1 cellular context compared by ENCODE assay signal in the genomic region with DNA sequence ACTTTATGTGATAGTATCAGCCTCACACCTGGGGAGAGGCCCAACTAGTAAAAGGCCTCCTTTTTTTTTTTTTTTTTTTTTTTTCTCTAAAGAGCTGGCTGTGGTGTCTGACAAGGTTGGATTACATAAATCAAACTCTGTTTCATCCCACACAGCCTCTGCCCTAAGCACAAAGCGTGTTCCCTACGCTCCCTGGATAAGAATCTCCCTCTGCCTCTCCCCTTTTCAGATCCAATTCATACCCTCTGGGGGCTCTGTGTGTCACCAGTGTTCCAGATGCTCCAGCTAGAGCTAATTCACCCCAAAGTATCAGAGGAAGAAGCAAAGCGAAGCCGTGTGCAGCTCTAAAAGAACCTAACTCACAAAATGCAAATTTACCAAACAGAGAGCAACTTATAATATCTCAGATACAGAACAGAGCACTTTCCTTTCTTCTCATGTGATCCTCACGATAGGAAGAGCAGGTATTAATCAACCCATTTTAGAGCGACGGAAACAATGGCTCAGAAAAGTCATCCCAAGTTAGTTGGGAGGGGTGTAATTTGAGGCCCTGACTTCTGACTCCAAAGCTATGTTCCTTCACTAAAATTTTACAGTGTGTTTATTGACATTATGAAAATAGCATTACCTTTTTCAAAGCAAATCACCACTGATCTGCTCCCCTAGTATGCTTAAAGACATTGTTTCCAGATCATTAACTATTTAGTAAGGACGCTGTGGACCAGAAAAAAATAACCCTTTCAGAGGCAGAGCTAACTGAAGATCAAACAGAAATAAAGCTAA.
TF ChIP-seq lines count a peak whose summit lies in the region.

No MANE protein-coding gene starts in this region.

TF ChIP-seq in GM12878, 131 proteins besides CTCF, POLR2A, EP300 and RAD21 (continues in another document):
- TF ChIP-seq NFXL1 (IDR thresholded peaks at IDR 0.05; ENCODE audit: borderline replicate concordance) (no peak), RB1 (IDR thresholded peaks at IDR 0.05; ENCODE audit: borderline replicate concordance) (no peak), SMAD5 (IDR thresholded peaks at IDR 0.05; ENCODE audit: low read depth) (peak; percentile 71), MTA3 (IDR thresholded peaks at IDR 0.05; ENCODE audit: borderline replicate concordance, low read length) (no peak), LARP7 (IDR thresholded peaks at IDR 0.05) (no peak), SRF (IDR thresholded peaks at IDR 0.05; ENCODE audit: low read depth in 2 of 2, low read length in 2 of 2) (no peak), TARDBP (IDR thresholded peaks at IDR 0.05; ENCODE audit: borderline replicate concordance) (no peak), BHLHE40 (IDR thresholded peaks at IDR 0.05; ENCODE audit: borderline replicate concordance in 1 of 2, low read depth in 2 of 2, low read length in 1 of 2) (0 out of 4 replicates have a peak, but pooled peaks of 1 of the 2 experiments have one; percentile 42), KLF5 (IDR thresholded peaks at IDR 0.05; ENCODE audit: partially characterized antibody) (no peak), PML (IDR thresholded peaks at IDR 0.05; ENCODE audit: low read length) (no peak), MEF2A (IDR thresholded peaks at IDR 0.05; ENCODE audit: insufficient read depth, low read depth, low read length) (0 out of 2 replicates have a peak, but pooled peaks have one; percentile 4), CBFB (IDR thresholded peaks at IDR 0.05; ENCODE audit: low read depth) (0 out of 2 replicates have a peak, but pooled peaks have one; percentile 16), HDAC6 (IDR thresholded peaks at IDR 0.05; ENCODE audit: unreplicated experiment) (no peak), SP1 (IDR thresholded peaks at IDR 0.05; ENCODE audit: low read depth, low read length) (no peak), NR2C1 (IDR thresholded peaks at IDR 0.05) (no peak), SUZ12 (IDR thresholded peaks at IDR 0.05; ENCODE audit: unreplicated experiment) (no peak), SREBF2 (IDR thresholded peaks at IDR 0.05; ENCODE audit: low read length) (no peak), SMAD1 (IDR thresholded peaks at IDR 0.05; ENCODE audit: low read depth, partially characterized antibody) (no peak), ZNF384 (IDR thresholded peaks at IDR 0.05; ENCODE audit: borderline replicate concordance, low read depth, low read length) (peak; percentile 94), ZBED1 (IDR thresholded peaks at IDR 0.05; ENCODE audit: borderline replicate concordance) (peak; percentile 70; the same call in 1 of the 2 replicates), ZNF207 (IDR thresholded peaks at IDR 0.05; ENCODE audit: borderline replicate concordance) (no peak), YBX1 (IDR thresholded peaks at IDR 0.05) (no peak), RELA (IDR thresholded peaks at IDR 0.05; ENCODE audit: borderline replicate concordance, partially characterized antibody) (no peak), TCF3 (IDR thresholded peaks at IDR 0.05; ENCODE audit: borderline replicate concordance, insufficient read depth, low read depth, low read length) (no peak), BRCA1 (IDR thresholded peaks at IDR 0.05; ENCODE audit: low read depth, low read length) (no peak), ZNF274 (IDR thresholded peaks at IDR 0.05; ENCODE audit: insufficient read depth, insufficient read length) (no peak), POU2F2 (IDR thresholded peaks at IDR 0.05; ENCODE audit: borderline replicate concordance, low read depth, low read length) (0 out of 3 replicates have a peak, but pooled peaks have one; percentile 60)
- TF ChIP-seq, protein P1, sequence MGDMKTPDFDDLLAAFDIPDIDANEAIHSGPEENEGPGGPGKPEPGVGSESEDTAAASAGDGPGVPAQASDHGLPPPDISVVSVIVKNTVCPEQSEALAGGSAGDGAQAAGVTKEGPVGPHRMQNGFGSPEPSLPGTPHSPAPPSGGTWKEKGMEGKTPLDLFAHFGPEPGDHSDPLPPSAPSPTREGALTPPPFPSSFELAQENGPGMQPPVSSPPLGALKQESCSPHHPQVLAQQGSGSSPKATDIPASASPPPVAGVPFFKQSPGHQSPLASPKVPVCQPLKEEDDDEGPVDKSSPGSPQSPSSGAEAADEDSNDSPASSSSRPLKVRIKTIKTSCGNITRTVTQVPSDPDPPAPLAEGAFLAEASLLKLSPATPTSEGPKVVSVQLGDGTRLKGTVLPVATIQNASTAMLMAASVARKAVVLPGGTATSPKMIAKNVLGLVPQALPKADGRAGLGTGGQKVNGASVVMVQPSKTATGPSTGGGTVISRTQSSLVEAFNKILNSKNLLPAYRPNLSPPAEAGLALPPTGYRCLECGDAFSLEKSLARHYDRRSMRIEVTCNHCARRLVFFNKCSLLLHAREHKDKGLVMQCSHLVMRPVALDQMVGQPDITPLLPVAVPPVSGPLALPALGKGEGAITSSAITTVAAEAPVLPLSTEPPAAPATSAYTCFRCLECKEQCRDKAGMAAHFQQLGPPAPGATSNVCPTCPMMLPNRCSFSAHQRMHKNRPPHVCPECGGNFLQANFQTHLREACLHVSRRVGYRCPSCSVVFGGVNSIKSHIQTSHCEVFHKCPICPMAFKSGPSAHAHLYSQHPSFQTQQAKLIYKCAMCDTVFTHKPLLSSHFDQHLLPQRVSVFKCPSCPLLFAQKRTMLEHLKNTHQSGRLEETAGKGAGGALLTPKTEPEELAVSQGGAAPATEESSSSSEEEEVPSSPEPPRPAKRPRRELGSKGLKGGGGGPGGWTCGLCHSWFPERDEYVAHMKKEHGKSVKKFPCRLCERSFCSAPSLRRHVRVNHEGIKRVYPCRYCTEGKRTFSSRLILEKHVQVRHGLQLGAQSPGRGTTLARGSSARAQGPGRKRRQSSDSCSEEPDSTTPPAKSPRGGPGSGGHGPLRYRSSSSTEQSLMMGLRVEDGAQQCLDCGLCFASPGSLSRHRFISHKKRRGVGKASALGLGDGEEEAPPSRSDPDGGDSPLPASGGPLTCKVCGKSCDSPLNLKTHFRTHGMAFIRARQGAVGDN (IDR thresholded peaks at IDR 0.05) = peak; percentile 47; the same call in 1 of the 2 replicates
- TF ChIP-seq, protein P2, sequence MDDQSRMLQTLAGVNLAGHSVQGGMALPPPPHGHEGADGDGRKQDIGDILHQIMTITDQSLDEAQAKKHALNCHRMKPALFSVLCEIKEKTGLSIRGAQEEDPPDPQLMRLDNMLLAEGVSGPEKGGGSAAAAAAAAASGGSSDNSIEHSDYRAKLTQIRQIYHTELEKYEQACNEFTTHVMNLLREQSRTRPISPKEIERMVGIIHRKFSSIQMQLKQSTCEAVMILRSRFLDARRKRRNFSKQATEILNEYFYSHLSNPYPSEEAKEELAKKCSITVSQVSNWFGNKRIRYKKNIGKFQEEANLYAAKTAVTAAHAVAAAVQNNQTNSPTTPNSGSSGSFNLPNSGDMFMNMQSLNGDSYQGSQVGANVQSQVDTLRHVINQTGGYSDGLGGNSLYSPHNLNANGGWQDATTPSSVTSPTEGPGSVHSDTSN (IDR thresholded peaks at IDR 0.05; ENCODE audit: insufficient replicate concordance, low read depth, low read length) = no peak
- TF ChIP-seq, protein P3, sequence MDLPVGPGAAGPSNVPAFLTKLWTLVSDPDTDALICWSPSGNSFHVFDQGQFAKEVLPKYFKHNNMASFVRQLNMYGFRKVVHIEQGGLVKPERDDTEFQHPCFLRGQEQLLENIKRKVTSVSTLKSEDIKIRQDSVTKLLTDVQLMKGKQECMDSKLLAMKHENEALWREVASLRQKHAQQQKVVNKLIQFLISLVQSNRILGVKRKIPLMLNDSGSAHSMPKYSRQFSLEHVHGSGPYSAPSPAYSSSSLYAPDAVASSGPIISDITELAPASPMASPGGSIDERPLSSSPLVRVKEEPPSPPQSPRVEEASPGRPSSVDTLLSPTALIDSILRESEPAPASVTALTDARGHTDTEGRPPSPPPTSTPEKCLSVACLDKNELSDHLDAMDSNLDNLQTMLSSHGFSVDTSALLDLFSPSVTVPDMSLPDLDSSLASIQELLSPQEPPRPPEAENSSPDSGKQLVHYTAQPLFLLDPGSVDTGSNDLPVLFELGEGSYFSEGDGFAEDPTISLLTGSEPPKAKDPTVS (IDR thresholded peaks at IDR 0.05; ENCODE audit: low read depth, low read length) = no peak
- TF ChIP-seq, protein P4, sequence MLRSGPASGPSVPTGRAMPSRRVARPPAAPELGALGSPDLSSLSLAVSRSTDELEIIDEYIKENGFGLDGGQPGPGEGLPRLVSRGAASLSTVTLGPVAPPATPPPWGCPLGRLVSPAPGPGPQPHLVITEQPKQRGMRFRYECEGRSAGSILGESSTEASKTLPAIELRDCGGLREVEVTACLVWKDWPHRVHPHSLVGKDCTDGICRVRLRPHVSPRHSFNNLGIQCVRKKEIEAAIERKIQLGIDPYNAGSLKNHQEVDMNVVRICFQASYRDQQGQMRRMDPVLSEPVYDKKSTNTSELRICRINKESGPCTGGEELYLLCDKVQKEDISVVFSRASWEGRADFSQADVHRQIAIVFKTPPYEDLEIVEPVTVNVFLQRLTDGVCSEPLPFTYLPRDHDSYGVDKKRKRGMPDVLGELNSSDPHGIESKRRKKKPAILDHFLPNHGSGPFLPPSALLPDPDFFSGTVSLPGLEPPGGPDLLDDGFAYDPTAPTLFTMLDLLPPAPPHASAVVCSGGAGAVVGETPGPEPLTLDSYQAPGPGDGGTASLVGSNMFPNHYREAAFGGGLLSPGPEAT (IDR thresholded peaks at IDR 0.05; ENCODE audit: low read depth) = no peak
- TF ChIP-seq, protein P5, sequence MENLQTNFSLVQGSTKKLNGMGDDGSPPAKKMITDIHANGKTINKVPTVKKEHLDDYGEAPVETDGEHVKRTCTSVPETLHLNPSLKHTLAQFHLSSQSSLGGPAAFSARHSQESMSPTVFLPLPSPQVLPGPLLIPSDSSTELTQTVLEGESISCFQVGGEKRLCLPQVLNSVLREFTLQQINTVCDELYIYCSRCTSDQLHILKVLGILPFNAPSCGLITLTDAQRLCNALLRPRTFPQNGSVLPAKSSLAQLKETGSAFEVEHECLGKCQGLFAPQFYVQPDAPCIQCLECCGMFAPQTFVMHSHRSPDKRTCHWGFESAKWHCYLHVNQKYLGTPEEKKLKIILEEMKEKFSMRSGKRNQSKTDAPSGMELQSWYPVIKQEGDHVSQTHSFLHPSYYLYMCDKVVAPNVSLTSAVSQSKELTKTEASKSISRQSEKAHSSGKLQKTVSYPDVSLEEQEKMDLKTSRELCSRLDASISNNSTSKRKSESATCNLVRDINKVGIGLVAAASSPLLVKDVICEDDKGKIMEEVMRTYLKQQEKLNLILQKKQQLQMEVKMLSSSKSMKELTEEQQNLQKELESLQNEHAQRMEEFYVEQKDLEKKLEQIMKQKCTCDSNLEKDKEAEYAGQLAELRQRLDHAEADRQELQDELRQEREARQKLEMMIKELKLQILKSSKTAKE (IDR thresholded peaks at IDR 0.05; ENCODE audit: low read depth, poor library complexity, severe bottlenecking) = no peak
- TF ChIP-seq, protein P6, sequence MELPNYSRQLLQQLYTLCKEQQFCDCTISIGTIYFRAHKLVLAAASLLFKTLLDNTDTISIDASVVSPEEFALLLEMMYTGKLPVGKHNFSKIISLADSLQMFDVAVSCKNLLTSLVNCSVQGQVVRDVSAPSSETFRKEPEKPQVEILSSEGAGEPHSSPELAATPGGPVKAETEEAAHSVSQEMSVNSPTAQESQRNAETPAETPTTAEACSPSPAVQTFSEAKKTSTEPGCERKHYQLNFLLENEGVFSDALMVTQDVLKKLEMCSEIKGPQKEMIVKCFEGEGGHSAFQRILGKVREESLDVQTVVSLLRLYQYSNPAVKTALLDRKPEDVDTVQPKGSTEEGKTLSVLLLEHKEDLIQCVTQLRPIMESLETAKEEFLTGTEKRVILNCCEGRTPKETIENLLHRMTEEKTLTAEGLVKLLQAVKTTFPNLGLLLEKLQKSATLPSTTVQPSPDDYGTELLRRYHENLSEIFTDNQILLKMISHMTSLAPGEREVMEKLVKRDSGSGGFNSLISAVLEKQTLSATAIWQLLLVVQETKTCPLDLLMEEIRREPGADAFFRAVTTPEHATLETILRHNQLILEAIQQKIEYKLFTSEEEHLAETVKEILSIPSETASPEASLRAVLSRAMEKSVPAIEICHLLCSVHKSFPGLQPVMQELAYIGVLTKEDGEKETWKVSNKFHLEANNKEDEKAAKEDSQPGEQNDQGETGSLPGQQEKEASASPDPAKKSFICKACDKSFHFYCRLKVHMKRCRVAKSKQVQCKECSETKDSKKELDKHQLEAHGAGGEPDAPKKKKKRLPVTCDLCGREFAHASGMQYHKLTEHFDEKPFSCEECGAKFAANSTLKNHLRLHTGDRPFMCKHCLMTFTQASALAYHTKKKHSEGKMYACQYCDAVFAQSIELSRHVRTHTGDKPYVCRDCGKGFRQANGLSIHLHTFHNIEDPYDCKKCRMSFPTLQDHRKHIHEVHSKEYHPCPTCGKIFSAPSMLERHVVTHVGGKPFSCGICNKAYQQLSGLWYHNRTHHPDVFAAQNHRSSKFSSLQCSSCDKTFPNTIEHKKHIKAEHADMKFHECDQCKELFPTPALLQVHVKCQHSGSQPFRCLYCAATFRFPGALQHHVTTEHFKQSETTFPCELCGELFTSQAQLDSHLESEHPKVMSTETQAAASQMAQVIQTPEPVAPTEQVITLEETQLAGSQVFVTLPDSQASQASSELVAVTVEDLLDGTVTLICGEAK (IDR thresholded peaks at IDR 0.05; ENCODE audit: borderline replicate concordance) = no peak
- TF ChIP-seq, protein P7, sequence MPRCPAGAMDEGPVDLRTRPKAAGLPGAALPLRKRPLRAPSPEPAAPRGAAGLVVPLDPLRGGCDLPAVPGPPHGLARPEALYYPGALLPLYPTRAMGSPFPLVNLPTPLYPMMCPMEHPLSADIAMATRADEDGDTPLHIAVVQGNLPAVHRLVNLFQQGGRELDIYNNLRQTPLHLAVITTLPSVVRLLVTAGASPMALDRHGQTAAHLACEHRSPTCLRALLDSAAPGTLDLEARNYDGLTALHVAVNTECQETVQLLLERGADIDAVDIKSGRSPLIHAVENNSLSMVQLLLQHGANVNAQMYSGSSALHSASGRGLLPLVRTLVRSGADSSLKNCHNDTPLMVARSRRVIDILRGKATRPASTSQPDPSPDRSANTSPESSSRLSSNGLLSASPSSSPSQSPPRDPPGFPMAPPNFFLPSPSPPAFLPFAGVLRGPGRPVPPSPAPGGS (IDR thresholded peaks at IDR 0.05; ENCODE audit: borderline replicate concordance, insufficient read depth, low read depth, low read length, poor library complexity, severe bottlenecking) = no peak
- TF ChIP-seq, protein P8, sequence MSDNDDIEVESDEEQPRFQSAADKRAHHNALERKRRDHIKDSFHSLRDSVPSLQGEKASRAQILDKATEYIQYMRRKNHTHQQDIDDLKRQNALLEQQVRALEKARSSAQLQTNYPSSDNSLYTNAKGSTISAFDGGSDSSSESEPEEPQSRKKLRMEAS (IDR thresholded peaks at IDR 0.05; ENCODE audit: low read depth, low read length) = peak; percentile 20; the same call in 1 of the 2 replicates
- TF ChIP-seq, protein P9, sequence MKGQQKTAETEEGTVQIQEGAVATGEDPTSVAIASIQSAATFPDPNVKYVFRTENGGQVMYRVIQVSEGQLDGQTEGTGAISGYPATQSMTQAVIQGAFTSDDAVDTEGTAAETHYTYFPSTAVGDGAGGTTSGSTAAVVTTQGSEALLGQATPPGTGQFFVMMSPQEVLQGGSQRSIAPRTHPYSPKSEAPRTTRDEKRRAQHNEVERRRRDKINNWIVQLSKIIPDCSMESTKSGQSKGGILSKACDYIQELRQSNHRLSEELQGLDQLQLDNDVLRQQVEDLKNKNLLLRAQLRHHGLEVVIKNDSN (IDR thresholded peaks at IDR 0.05; ENCODE audit: borderline replicate concordance, extremely low read length, insufficient read depth, low read depth, low read length) = no peak
- TF ChIP-seq, protein P10, sequence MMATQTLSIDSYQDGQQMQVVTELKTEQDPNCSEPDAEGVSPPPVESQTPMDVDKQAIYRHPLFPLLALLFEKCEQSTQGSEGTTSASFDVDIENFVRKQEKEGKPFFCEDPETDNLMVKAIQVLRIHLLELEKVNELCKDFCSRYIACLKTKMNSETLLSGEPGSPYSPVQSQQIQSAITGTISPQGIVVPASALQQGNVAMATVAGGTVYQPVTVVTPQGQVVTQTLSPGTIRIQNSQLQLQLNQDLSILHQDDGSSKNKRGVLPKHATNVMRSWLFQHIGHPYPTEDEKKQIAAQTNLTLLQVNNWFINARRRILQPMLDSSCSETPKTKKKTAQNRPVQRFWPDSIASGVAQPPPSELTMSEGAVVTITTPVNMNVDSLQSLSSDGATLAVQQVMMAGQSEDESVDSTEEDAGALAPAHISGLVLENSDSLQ (IDR thresholded peaks at IDR 0.05) = no peak
